ENCODE assay signal across 8 cellular contexts in genomic region chr7:26198781-26199169, GRCh38. TPM values are rescaled to one million over a fixed set of nuclear protein-coding genes. Genes with fewer than 3 reads are reported as not detected.
A peak's percentile ranks its signal among the peaks of the same experiment; 100 is the strongest.
DNase-seq lines count a peak whose midpoint lies in the region; ATAC-seq and TF ChIP-seq lines count a peak whose summit lies in the region.

No MANE protein-coding gene starts in this region.

- H3K4me1 ChIP-seq in lower lobe of right lung, result peaks cover 52% of the 10 kb centered on the region
- peaks cover 40 to 56% (median 46%) of the 10 kb centered on the region in 4 donors for H3K4me1 ChIP-seq in transverse colon

- no peaks in the 10 kb centered on the region for H3K9me3 ChIP-seq in lower lobe of right lung
- no peaks in the 10 kb centered on the region for H3K9me3 ChIP-seq in transverse colon

- H3K36me3 Mint-ChIP-seq in activated naive CD4-positive, alpha-beta T cell treated with anti-CD3 and anti-CD28 coated beads, Interleukin-2, amount 10 ng/mL, durations not matched to agents 7 days and 5 days, result peaks cover 69% of the 10 kb centered on the region

- 0 to 1% methylated on average over 7 of the region's 7 CpGs for WGBS in transverse colon (ENCODE audit: low coverage in 1 of 2), 2 donors

- H3K4me3 ChIP-seq in astrocyte of the spinal cord (ENCODE audit: low read depth, low read length) (peak overlapping the region; percentile 86), lower lobe of right lung (peak overlapping the region; percentile 83), transverse colon (peak overlapping the region; percentile 78 to 98 (median 86))

- TF ChIP-seq CTCF in astrocyte of the spinal cord (IDR thresholded peaks at IDR 0.05; ENCODE audit: low read depth, low read length) (no peak), lower lobe of right lung (IDR thresholded peaks at IDR 0.05) (no peak), transverse colon (IDR thresholded peaks at IDR 0.05) (no peak)

- H3K27me3 Mint-ChIP-seq in activated naive CD4-positive, alpha-beta T cell treated with anti-CD3 and anti-CD28 coated beads, Interleukin-2, amount 10 ng/mL, durations not matched to agents 7 days and 5 days, result peaks cover 15% of the 10 kb centered on the region

- intact Hi-C loops in lower lobe of right lung (cut with DNase I) (no loop called here), transverse colon (cut with DNase I; ENCODE audit: low total_unique reads) (no loop called here)

- TF ChIP-seq POLR2A in transverse colon (IDR thresholded peaks at IDR 0.05), result no peak
- TF ChIP-seq POLR2A in GM18505 (IDR thresholded peaks at IDR 0.05; ENCODE audit: borderline replicate concordance, extremely low read depth, insufficient read depth, insufficient read length), result no peak

- in situ Hi-C loops in astrocyte of the spinal cord (cut with HindIII; ENCODE audit: low sequenced_read_pairs) (no loop called here), transverse colon (cut with MboI; ENCODE audit: low pct_ligation_motif_present in 1 of 4, low pct_unique_long_range_greater_than_20kb in 1 of 4, low sequenced_read_pairs in 3 of 4) (loop anchor here in 2 of 4 donors (10.0 to 25.0 kb wide), 2 partner anchors 104 to 964 kb away; partner anchors contain the start of genes HOXA10 (in 2 of the 2), HOXA3 (in 2 of the 2), HOXA7 (in 2 of the 2) and HOXA9 (in 2 of the 2)), G401 (cut with HindIII; ENCODE audit: low sequenced_read_pairs) (no loop called here)

- H3K27me3 ChIP-seq in lower lobe of right lung (ENCODE audit: low read depth) (no peaks in the 10 kb centered on the region), transverse colon (no peaks in the 10 kb centered on the region)

- H3K9me3 Mint-ChIP-seq in activated naive CD4-positive, alpha-beta T cell treated with anti-CD3 and anti-CD28 coated beads, Interleukin-2, amount 10 ng/mL, durations not matched to agents 7 days and 5 days, result no peaks in the 10 kb centered on the region

- DNase-seq in activated naive CD4-positive, alpha-beta T cell treated with anti-CD3 and anti-CD28 coated beads, Interleukin-2, amount 10 ng/mL, durations not matched to agents 7 days and 5 days, result no peak
- DNase-seq in activated naive CD4-positive, alpha-beta T cell treated with Interleukin-2 at 50 U/mL for 16 hours, result no peak
- no peak for DNase-seq in astrocyte of the spinal cord (ENCODE audit: low read depth, low spot score)
- no peak for DNase-seq in lower lobe of right lung
- DNase-seq in transverse colon, result no peak
- no peak for DNase-seq in C1 segment of cervical spinal cord (lab: John Stamatoyannopoulos, UW)
- DNase-seq in G401 (ENCODE audit: low spot score), result no peak

- TF ChIP-seq EP300 in transverse colon (IDR thresholded peaks at IDR 0.05; ENCODE audit: low read depth), result no peak

- peaks cover 45% of the 10 kb centered on the region for H3K4me1 Mint-ChIP-seq in activated naive CD4-positive, alpha-beta T cell treated with anti-CD3 and anti-CD28 coated beads, Interleukin-2, amount 10 ng/mL, durations not matched to agents 7 days and 5 days

- CTCF ChIA-PET in activated naive CD4-positive, alpha-beta T cell treated with anti-CD3 and anti-CD28 coated beads, Interleukin-2, amount 10 ng/mL, durations not matched to agents 7 days and 5 days (lab: Charles Lee), result interaction anchor here (0.6 to 5.3 kb wide), 17 partner anchors 10 to 306 kb away, joined by 3 to 52 read pairs (median 5); partner anchors contain the start of genes NFE2L3 and SNX10

- H3K27ac Mint-ChIP-seq in activated naive CD4-positive, alpha-beta T cell treated with anti-CD3 and anti-CD28 coated beads, Interleukin-2, amount 10 ng/mL, durations not matched to agents 7 days and 5 days, result peak overlapping the region; percentile 100

- H3K36me3 ChIP-seq in lower lobe of right lung, result peaks cover 45% of the 10 kb centered on the region
- peaks cover 0 to 37% (median 15%) of the 10 kb centered on the region in 4 donors for H3K36me3 ChIP-seq in transverse colon

- H3K4me3 Mint-ChIP-seq in activated naive CD4-positive, alpha-beta T cell treated with anti-CD3 and anti-CD28 coated beads, Interleukin-2, amount 10 ng/mL, durations not matched to agents 7 days and 5 days, result peak overlapping the region; percentile 99

- H3K27ac ChIP-seq in lower lobe of right lung (peak overlapping the region; percentile 99), transverse colon (peak overlapping the region; percentile 97 to 100 (median 99))

- ATAC-seq in lower lobe of right lung (no peak), GM18505 (IDR thresholded peaks at IDR 0.05; ENCODE audit: unreplicated experiment) (no peak)

RNA-seq across cellular contexts. Expression of gene HNRNPA2B1, which starts 1.8 kb away (rescaled TPM):
- total RNA-seq in lower lobe of right lung (368 TPM), transverse colon (100 to 1,000 TPM; 123 to 362 (median 208) TPM)
- total RNA-seq in G401 (2014; rRNA removed; shearing (Covaris generic)), result 256 and 358 TPM in 2 replicates

RNA-seq across cellular contexts. Expression of gene CBX3, which starts 2.8 kb away (rescaled TPM):
- 94.3 TPM for total RNA-seq in lower lobe of right lung
- total RNA-seq in transverse colon, result 100 to 1,000 TPM in 1 of 4 donors, 10 to 100 TPM in 3; 48.2 to 107 (median 60.3) TPM
- total RNA-seq in G401 (2014; rRNA removed; shearing (Covaris generic)), result 344 and 437 TPM in 2 replicates

RNA-seq across cellular contexts. Expression of gene NFE2L3, which starts 46.8 kb away (rescaled TPM):
- total RNA-seq in lower lobe of right lung (4.8 TPM), transverse colon (10 to 100 TPM in 1 of 4 donors, 1 to 10 TPM in 3; 1.4 to 11.4 (median 6.6) TPM)
- total RNA-seq in G401 (2014; rRNA removed; shearing (Covaris generic)), result 211 and 236 TPM in 2 replicates

Comparison
In these comparisons a context has a peak if more than half of its experiments do, and no peak if none do; other contexts are left out.
1. RNA of gene NFE2L3, which starts 46.8 kb away (total RNA-seq): 211 to 236 TPM in G401; 1.4 to 11.4 TPM in transverse colon and 4.8 TPM in lower lobe of right lung (single experiment); every median in the first group is over 10 times any median in the second.
2. Peak in every context shown above with its lines, with median percentiles within 50 percentile points of each other: H3K4me3 ChIP-seq.